ENCODE assay signal across 8 cellular contexts in the genomic region with DNA sequence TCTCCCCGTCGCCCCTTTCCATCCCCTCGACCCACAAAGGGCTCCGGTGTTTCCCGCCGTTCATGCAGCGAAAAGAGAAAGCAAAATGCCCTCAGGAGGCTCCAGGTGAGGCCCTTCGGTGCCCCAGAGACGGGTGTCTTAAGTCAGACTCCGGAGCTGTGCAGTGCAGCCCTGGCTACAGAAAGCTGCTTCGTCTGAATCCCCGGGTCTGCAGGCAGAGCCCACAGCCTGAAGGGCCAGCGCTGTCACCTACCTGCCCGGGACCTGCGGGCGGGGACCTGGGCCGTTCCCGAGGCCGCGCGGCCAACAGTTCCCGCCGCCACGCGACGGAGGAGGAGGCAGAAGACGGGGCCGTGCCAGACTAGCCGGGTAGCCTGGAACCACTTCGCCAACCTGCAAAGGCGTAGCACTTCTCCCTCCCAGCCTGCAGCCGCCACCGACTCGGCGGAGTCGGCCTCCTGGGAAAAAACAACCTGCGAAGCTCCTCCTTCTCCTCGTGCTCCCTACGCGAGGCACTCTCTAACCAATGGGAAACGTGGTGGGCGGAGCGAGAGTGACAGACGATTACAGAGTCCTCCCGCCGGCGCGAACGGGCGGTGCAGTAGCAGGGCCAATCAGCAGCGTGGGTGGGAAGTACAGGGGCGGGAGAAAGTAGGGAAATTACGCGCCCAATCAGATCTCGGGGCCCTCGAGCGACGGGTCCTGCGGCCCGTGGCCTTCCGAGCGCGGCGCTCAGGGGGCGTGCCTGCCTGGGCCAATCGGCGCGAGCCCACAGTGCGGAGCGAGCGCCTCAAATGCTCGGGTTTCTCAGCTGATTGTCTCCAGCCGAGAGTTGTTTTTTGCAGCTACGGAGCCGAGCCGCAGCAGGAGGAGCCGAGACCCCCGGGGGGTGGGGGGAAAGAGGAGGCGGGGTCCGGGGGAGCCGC.
DNase-seq lines count a peak whose midpoint lies in the region; ATAC-seq and TF ChIP-seq lines count a peak whose summit lies in the region.

TSS of gene GPR137C (plus strand) at position 774 of the 926 bp plus-strand sequence. CDS start 312 bp downstream, outside the sequence.
TSS of gene TXNDC16 (minus strand) at position 443 of the 926 bp plus-strand sequence. CDS start 8,948 bp downstream, outside the sequence.

- H3K27me3 ChIP-seq in OCI-LY3 (ENCODE audit: low read depth, low read length): peaks cover 3% of the 10 kb centered on the region; the same call in 1 of the 2 replicates

- peak within 1 kb of the TSS; percentile 98 for H3K4me3 ChIP-seq in OCI-LY3 (ENCODE audit: low read length)

- ATAC-seq in GM21528 (IDR thresholded peaks at IDR 0.05; ENCODE audit: low FRiP score, unreplicated experiment): peak; percentile 97

- H3K4me2 ChIP-seq in OCI-LY3 (ENCODE audit: low read length): peak within 1 kb of the TSS; percentile 96

- no peak for TF ChIP-seq CTCF in OCI-LY3 (IDR thresholded peaks at IDR 0.05; ENCODE audit: low read depth, low read length)

- DNase-seq in DMS 273 treated with DMSO at 0.1 percent for 48 hours (lab: John Stamatoyannopoulos, UW) (peak; percentile 99), HuH-7.5 (ENCODE audit: low spot score) (peak; percentile 82), activated T-cell treated with anti-CD3 and anti-CD28 coated beads for 24 hours (ENCODE audit: low read depth) (peak; percentile 100), epidermal melanocyte (ENCODE audit: insufficient read length, low spot score) (peak; percentile 85), midbrain (lab: John Stamatoyannopoulos, UW) (peak; percentile 100)
- DNase-seq in stimulated activated CD8-positive, alpha-beta memory T cell treated with anti-CD3 and anti-CD28 coated beads, Interleukin-15, amount 100 ng/mL, for 48 hours (ENCODE audit: low read depth in 2 of 2): peak; percentile 99

- peak within 1 kb of the TSS; percentile 74 for H3K9ac ChIP-seq in OCI-LY3 (ENCODE audit: low read length)

- H3K9me3 ChIP-seq in OCI-LY3 (ENCODE audit: insufficient read depth, low read length): no peaks in the 10 kb centered on the region

- peaks cover 10% of the 10 kb centered on the region for H3K79me2 ChIP-seq in OCI-LY3 (ENCODE audit: low read length)

- H4K20me1 ChIP-seq in OCI-LY3 (ENCODE audit: insufficient read depth, low read length): no peaks in the 10 kb centered on the region

- H3K4me1 ChIP-seq in OCI-LY3 (ENCODE audit: low read length): peaks cover 11% of the 10 kb centered on the region

- H3K27ac ChIP-seq in OCI-LY3 (ENCODE audit: low read length): peak within 1 kb of the TSS; percentile 25

- peak within 1 kb of the TSS; percentile 93 for H2AFZ ChIP-seq in OCI-LY3 (ENCODE audit: low read depth, low read length)

- H3K36me3 ChIP-seq in OCI-LY3 (replicated peaks; ENCODE audit: low read depth, low read length): no peaks in the 10 kb centered on the region

Comparison
In these comparisons a context has a peak if more than half of its experiments do, and no peak if none do; other contexts are left out.
1. Peak in every context shown above with its lines: DNase-seq, ATAC-seq, H3K4me3 ChIP-seq and H3K27ac ChIP-seq.